8 cellular contexts compared by ENCODE assay signal in genomic region chr5:10607023-10607665, GRCh38. TPM values are rescaled to one million over a fixed set of nuclear protein-coding genes. Genes with fewer than 3 reads are reported as not detected.
A peak's percentile ranks its signal among the peaks of the same experiment; 100 is the strongest.
DNase-seq lines count a peak whose midpoint lies in the region; ATAC-seq and TF ChIP-seq lines count a peak whose summit lies in the region.

No MANE protein-coding gene starts in this region.

- no peak overlapping the region for H3K27ac ChIP-seq in OCI-LY1 (ENCODE audit: low read depth, low read length, poor library complexity, severe bottlenecking)
- H3K27ac ChIP-seq in esophagus squamous epithelium = peak overlapping the region in 3 of 4 donors; percentile 55 to 74 (median 55)

- H3K36me3 ChIP-seq in OCI-LY1 (ENCODE audit: insufficient read depth, low read length) = no peaks in the 10 kb centered on the region
- no peaks in the 10 kb centered on the region for H3K36me3 ChIP-seq in esophagus squamous epithelium

- intact Hi-C loops in esophagus squamous epithelium (cut with DNase I) (no loop called here), sciatic nerve (cut with DNase I) (no loop called here)

- H3K9me3 ChIP-seq in OCI-LY1 (ENCODE audit: low read length) (no peaks in the 10 kb centered on the region), esophagus squamous epithelium (no peaks in the 10 kb centered on the region)

- no peaks in the 10 kb centered on the region for H4K20me1 ChIP-seq in OCI-LY1 (ENCODE audit: insufficient read depth, low read length)

- ATAC-seq in GM19351 (IDR thresholded peaks at IDR 0.05; ENCODE audit: unreplicated experiment) = peak; percentile 84
- ATAC-seq in HG03280 (IDR thresholded peaks at IDR 0.05; ENCODE audit: unreplicated experiment) = peak; percentile 86
- ATAC-seq in sciatic nerve = peak; percentile 64

- H3K4me1 ChIP-seq in OCI-LY1 (ENCODE audit: insufficient read depth, low read length, severe bottlenecking) = peaks cover 14% of the 10 kb centered on the region
- H3K4me1 ChIP-seq in esophagus squamous epithelium = peaks cover under 1 to 30% (median 10%) of the 10 kb centered on the region in 3 donors

- peak; percentile 98 for DNase-seq in DMS153 (lab: John Stamatoyannopoulos, UW)
- DNase-seq in esophagus squamous epithelium (lab: John Stamatoyannopoulos, UW) = no peak
- no peak for DNase-seq in sciatic nerve (ENCODE audit: low spot score)
- DNase-seq in globus pallidus (ENCODE audit: low spot score) = no peak
- no peak for DNase-seq in D341Med (ENCODE audit: low spot score)

- TF ChIP-seq CTCF in OCI-LY1 (IDR thresholded peaks at IDR 0.05; ENCODE audit: low read length) (no peak), esophagus squamous epithelium (IDR thresholded peaks at IDR 0.05) (no peak)

- no peak overlapping the region for H2AFZ ChIP-seq in OCI-LY1 (ENCODE audit: low read length)

- H3F3A ChIP-seq in OCI-LY1 (ENCODE audit: insufficient read depth, low read length) = no peaks in the 10 kb centered on the region

- peak overlapping the region; percentile 29; the same call in 1 of the 2 replicates for H3K4me2 ChIP-seq in OCI-LY1 (ENCODE audit: low read length)

- no peak overlapping the region for H3K4me3 ChIP-seq in OCI-LY1 (ENCODE audit: low read depth, low read length, poor library complexity, severe bottlenecking)
- no peak overlapping the region for H3K4me3 ChIP-seq in esophagus squamous epithelium

- H3K27me3 ChIP-seq in OCI-LY1 (ENCODE audit: insufficient read depth, low read length) (no peaks in the 10 kb centered on the region; the same call in 1 of the 2 replicates), esophagus squamous epithelium (peaks cover 0 to 14% (median 0%) of the 10 kb centered on the region in 4 donors)

- WGBS in esophagus squamous epithelium, 2 donors = 49 to 77% methylated on average over 13 of the region's 13 CpGs

- no peaks in the 10 kb centered on the region for H3K9me2 ChIP-seq in OCI-LY1 (ENCODE audit: low read depth, low read length)

- H3K79me2 ChIP-seq in OCI-LY1 (ENCODE audit: insufficient read depth, low read length) = no peaks in the 10 kb centered on the region

- TF ChIP-seq POLR2A in esophagus squamous epithelium (IDR thresholded peaks at IDR 0.05) = no peak

- H3K9ac ChIP-seq in OCI-LY1 (ENCODE audit: low read length) = no peak overlapping the region

RNA-seq across cellular contexts. Expression of gene ANKRD33B, which starts 43.3 kb away (rescaled TPM):
- total RNA-seq in esophagus squamous epithelium (1 to 10 TPM in 2 of 4 donors, under 1 TPM in 2; 0.57 to 6.5 (median 1.7) TPM), sciatic nerve (22.6 TPM)
